20 cellular contexts compared by ENCODE assay signal in the genomic region with DNA sequence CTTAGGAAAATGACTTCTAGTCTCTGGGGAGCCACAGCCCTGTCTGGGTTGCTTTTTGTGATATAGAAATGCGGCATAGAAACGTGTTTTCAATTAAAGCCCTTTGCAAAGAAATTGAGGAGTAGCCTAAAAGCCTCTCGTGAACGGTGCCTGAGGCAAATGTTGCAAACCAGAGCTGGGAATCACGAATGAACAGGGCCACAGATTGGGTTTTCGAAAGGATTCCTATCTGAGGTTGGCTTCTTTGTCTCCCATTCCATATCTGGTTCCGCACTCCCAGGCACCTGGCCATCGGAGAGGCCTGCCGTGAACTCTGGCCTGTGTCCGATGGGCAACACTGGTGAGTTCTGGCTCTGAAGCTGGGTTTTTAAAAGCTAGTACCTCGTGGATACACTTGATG.
"Had no signal": no experiment of that assay in that cellular context is flagged by ENCODE, and none has a peak within 500 bp of the region (broad histone marks: within the 10 kb centered on the region; RNA-seq: fewer than 3 reads in every experiment).

No MANE protein-coding gene starts in this region.

- H3K9me3 ChIP-seq: spleen, testis, tibial artery, upper lobe of left lung had no signal

- ATAC-seq: effector memory CD8-positive, alpha-beta T cell; naive thymus-derived CD4-positive, alpha-beta T cell; stimulated activated memory B cell treated with anti-CD40 and anti-IgM and Interleukin-4, amounts not matched to agents 10 μg/mL and 1 μg/mL and 100 μg/mL, for 72 hours; stimulated activated naive CD8-positive, alpha-beta T cell treated with anti-CD3 and anti-CD28 coated beads, Interleukin-15, Interleukin-2, amounts not matched to agents 100 U/mL and 50 U/mL, for 24 hours had no signal

- H3K4me1 ChIP-seq: parathyroid adenoma, testis, upper lobe of left lung had no signal

- H3K79me2 ChIP-seq: parathyroid adenoma had no signal

- H3K9ac ChIP-seq: neural progenitor cell, parathyroid adenoma had no signal

- H3K27me3 ChIP-seq: neural progenitor cell, spleen, testis, tibial artery, upper lobe of left lung had no signal

- H3K4me3 ChIP-seq: lung, neural progenitor cell, skin epidermis, spleen, testis, tibial artery, upper lobe of left lung had no signal

- H3K36me3 ChIP-seq: neural progenitor cell had no signal

- H3K4me2 ChIP-seq: neural progenitor cell had no signal

- H2AFZ ChIP-seq: neural progenitor cell, parathyroid adenoma had no signal

- DNase-seq: cortex of kidney; effector memory CD8-positive, alpha-beta T cell; hypothalamus; immature natural killer cell; naive thymus-derived CD4-positive, alpha-beta T cell; spleen; stimulated activated CD4-positive, alpha-beta T cell treated with anti-CD3 and anti-CD28 coated beads, Interleukin-4, amount 100 ng/mL, for 4 hours; stimulated activated naive CD8-positive, alpha-beta T cell treated with anti-CD3 and anti-CD28 coated beads, Interleukin-15, Interleukin-2, amounts not matched to agents 100 U/mL and 50 U/mL, for 24 hours; substantia nigra; testis; tibial artery; upper lobe of left lung had no signal

- FAIRE-seq: frontal cortex, keratinocyte, urothelium cell line had no signal

- H3K27ac ChIP-seq: neural progenitor cell, parathyroid adenoma, skin epidermis, spleen, testis, tibial artery, upper lobe of left lung had no signal
